27 cellular contexts compared by ENCODE assay signal in the genomic region with DNA sequence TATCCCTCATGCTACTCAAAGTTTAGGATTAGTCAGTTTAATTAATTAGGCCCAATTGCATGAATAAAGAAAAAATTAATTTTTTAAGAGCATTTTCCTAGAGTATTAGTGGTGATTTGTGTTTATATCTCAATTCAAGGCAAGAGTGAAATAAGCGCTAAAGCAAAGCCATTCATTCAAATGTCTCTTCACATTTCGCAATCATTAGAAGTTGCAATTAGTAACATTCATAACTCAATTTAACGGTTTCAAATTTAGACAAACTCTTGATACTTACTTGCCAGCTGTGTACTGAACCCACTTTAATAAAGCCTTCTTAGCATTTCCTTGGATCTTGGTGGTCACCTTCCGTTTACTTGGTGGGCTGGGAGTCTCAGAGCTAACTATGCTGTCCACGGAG.
"Had no signal": no experiment of that assay in that cellular context is flagged by ENCODE, and none has a peak within 500 bp of the region (broad histone marks: within the 10 kb centered on the region; RNA-seq: fewer than 3 reads in every experiment).

No MANE protein-coding gene starts in this region.

- H3K36me3 ChIP-seq: colonic mucosa, esophagus squamous epithelium, gastrocnemius medialis, gastroesophageal sphincter had no signal

- H3K27me3 ChIP-seq: colonic mucosa, esophagus muscularis mucosa, esophagus squamous epithelium, foreskin keratinocyte, gastrocnemius medialis, gastroesophageal sphincter, heart left ventricle, heart right ventricle had no signal

- H3K9me3 ChIP-seq: colonic mucosa, esophagus muscularis mucosa, esophagus squamous epithelium, gastrocnemius medialis, gastroesophageal sphincter, heart right ventricle had no signal

- DNase-seq: colonic mucosa; cortex of kidney; dermis blood vessel endothelial cell; dorsolateral prefrontal cortex; effector CD4-positive, alpha-beta T cell; effector CD8-positive, alpha-beta T cell; effector memory CD4-positive, alpha-beta T cell; effector memory CD8-positive, alpha-beta T cell; endodermal cell; erythroblast; esophagus squamous epithelium; foreskin fibroblast; foreskin keratinocyte; foreskin melanocyte; gastrocnemius medialis; glutamatergic neuron; head of caudate nucleus; heart left ventricle; heart right ventricle had no signal

- ATAC-seq: effector memory CD8-positive, alpha-beta T cell; esophagus mucosa; foreskin keratinocyte; gastrocnemius medialis; gastroesophageal sphincter; heart left ventricle; heart right ventricle had no signal

- H3K27ac ChIP-seq: colonic mucosa, coronary artery, dorsolateral prefrontal cortex, epithelial cell of prostate, esophagus muscularis mucosa, esophagus squamous epithelium, foreskin keratinocyte, gastrocnemius medialis, gastroesophageal sphincter, heart left ventricle, heart right ventricle had no signal

- H3K4me3 ChIP-seq: colonic mucosa, coronary artery, dorsolateral prefrontal cortex, esophagus muscularis mucosa, esophagus squamous epithelium, gastrocnemius medialis, gastroesophageal sphincter, heart left ventricle, heart right ventricle had no signal

- FAIRE-seq: colon, endometrium, endothelial cell of umbilical vein had no signal

- H3K4me1 ChIP-seq: colonic mucosa, esophagus muscularis mucosa, esophagus squamous epithelium, foreskin keratinocyte, gastrocnemius medialis, gastroesophageal sphincter, heart left ventricle, heart right ventricle had no signal
